ENCODE assay signal across 10 cellular contexts in the genomic region with DNA sequence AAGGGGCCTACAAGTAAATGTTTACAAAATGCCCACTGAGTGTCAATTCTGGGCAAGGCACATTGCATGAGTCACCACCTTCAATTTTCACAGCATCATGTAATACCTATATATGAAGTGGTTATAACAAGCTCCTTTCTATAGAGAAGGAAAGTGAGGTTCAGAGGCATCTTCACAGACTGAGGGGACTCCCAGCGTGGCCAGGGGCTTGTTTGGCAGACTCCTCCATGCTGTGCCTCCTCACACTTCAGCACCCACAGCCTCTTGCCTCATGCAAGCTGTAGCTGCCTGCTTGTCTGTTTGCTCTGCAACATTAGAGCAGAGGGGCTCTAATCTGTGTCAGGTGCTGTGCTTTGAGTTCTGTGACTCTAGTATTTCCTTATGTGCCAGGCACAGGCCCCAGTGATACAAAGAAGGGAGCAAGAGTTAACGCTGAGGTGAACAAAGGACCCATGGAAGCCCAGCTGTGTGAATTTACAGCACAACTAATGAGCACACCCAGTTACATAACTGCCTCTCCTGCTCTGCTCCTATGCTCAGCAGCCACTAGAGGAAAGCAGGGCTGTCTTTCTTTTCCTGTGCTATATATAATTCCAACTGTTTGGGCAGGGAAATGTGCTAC.
DNase-seq lines count a peak whose midpoint lies in the region; ATAC-seq and TF ChIP-seq lines count a peak whose summit lies in the region.
"Had no signal": no experiment of that assay in that cellular context is flagged by ENCODE, and none has a peak within 500 bp of the region (broad histone marks: within the 10 kb centered on the region; RNA-seq: fewer than 3 reads in every experiment).

No MANE protein-coding gene starts in this region.

- no peaks in the 10 kb centered on the region for H3K27me3 ChIP-seq in BLaER1 treated with 17β-estradiol and CSF1 and Interleukin-3, amounts not matched to agents 10 nM and 100 nM
- H3K27me3 ChIP-seq in gastroesophageal sphincter (no peaks in the 10 kb centered on the region), ovary (no peaks in the 10 kb centered on the region)

- TF ChIP-seq EP300 in gastroesophageal sphincter (IDR thresholded peaks at IDR 0.05) (no peak), ovary (IDR thresholded peaks at IDR 0.05) (no peak)

- peak overlapping the region in 1 of 11 experiments; percentile 11; a peak in 1 of 22 replicates for H3K27ac ChIP-seq in BLaER1 treated with 17β-estradiol and CSF1 and Interleukin-3, amounts not matched to agents 10 nM and 100 nM
- peak overlapping the region; percentile 92 to 100 (median 96) for H3K27ac ChIP-seq in gastroesophageal sphincter
- H3K27ac ChIP-seq in ovary, result peak overlapping the region in 1 of 2 donors; percentile 60

- intact Hi-C loops in ovary (cut with DNase I), result loop anchor here (5.0 to 10.0 kb wide), 3 partner anchors 72 to 92 kb away; a partner anchor contains a TSS

- DNase-seq in NCI-H69 (lab: John Stamatoyannopoulos, UW) (peak; percentile 84), ovary (peak in 2 of 5 donors; percentile 28 to 36), SK-N-DZ (ENCODE audit: low spot score) (no peak), KG1 (lab: John Stamatoyannopoulos, UW) (no peak)
- DNase-seq in activated T-cell treated with anti-CD3 and anti-CD28 coated beads, Interleukin-2, amount 50 U/mL, for 1 hour, result no peak
- DNase-seq: activated gamma-delta T cell treated with Interleukin-2 at 50 U/mL for 16 hours; stimulated activated naive B cell treated with anti-CD40 and anti-IgM and Interleukin-4, amounts not matched to agents 10 μg/mL and 1 μg/mL and 100 μg/mL, for 72 hours had no signal

- no peak for ATAC-seq in gastroesophageal sphincter
- ATAC-seq in GM21723 (IDR thresholded peaks at IDR 0.05; ENCODE audit: unreplicated experiment), result no peak
- ATAC-seq: stimulated activated naive B cell treated with anti-CD40 and anti-IgM and Interleukin-4, amounts not matched to agents 10 μg/mL and 1 μg/mL and 100 μg/mL, for 72 hours had no signal

- H3K9me3 ChIP-seq in BLaER1 treated with 17β-estradiol and CSF1 and Interleukin-3, amounts not matched to agents 10 nM and 100 nM (replicated peaks in 1 of 11), result no peaks in the 10 kb centered on the region
- H3K9me3 ChIP-seq in gastroesophageal sphincter, result no peaks in the 10 kb centered on the region
- no peaks in the 10 kb centered on the region for H3K9me3 ChIP-seq in ovary

- H3K4me3 ChIP-seq in BLaER1 treated with 17β-estradiol and CSF1 and Interleukin-3, amounts not matched to agents 10 nM and 100 nM, result no peak overlapping the region
- H3K4me3 ChIP-seq in gastroesophageal sphincter, result no peak overlapping the region
- no peak overlapping the region for H3K4me3 ChIP-seq in ovary

- H3K9ac ChIP-seq in BLaER1 treated with 17β-estradiol and CSF1 and Interleukin-3, amounts not matched to agents 10 nM and 100 nM, result peak overlapping the region in 1 of 11 experiments; percentile 1; a peak in 1 of 22 replicates

- no peak for TF ChIP-seq POLR2A in gastroesophageal sphincter (IDR thresholded peaks at IDR 0.05)
- TF ChIP-seq POLR2A in ovary (IDR thresholded peaks at IDR 0.05), result no peak

- 0 to 56% methylated on average over 2 of the region's 2 CpGs for WGBS in gastroesophageal sphincter (ENCODE audit: low coverage in 1 of 2), 2 donors
- 35 to 46% (median 38%) methylated on average over 2 of the region's 2 CpGs for WGBS in ovary, 3 donors

- TF ChIP-seq CTCF in gastroesophageal sphincter (IDR thresholded peaks at IDR 0.05), result peak; percentile 6 to 62 (median 40)
- peak in 2 of 3 donors; percentile 18 to 38 for TF ChIP-seq CTCF in ovary (IDR thresholded peaks at IDR 0.05)

- H3K36me3 ChIP-seq in BLaER1 treated with 17β-estradiol and CSF1 and Interleukin-3, amounts not matched to agents 10 nM and 100 nM, result 0 out of 22 replicates have a peak, but pooled peaks cover 0 to 4% (median 0%) of the 10 kb centered on the region in 11 experiments
- H3K36me3 ChIP-seq in gastroesophageal sphincter, result no peaks in the 10 kb centered on the region
- H3K36me3 ChIP-seq in ovary, result no peaks in the 10 kb centered on the region

- peaks cover 0 to 30% (median 0%) of the 10 kb centered on the region in 11 experiments; a peak in 5 of 22 replicates for H4K20me1 ChIP-seq in BLaER1 treated with 17β-estradiol and CSF1 and Interleukin-3, amounts not matched to agents 10 nM and 100 nM

- H3K4me2 ChIP-seq in BLaER1 treated with 17β-estradiol and CSF1 and Interleukin-3, amounts not matched to agents 10 nM and 100 nM, result peak overlapping the region in 9 of 11 experiments; percentile 34 to 61 (median 49); a peak in 16 of 22 replicates

- H3K4me1 ChIP-seq in BLaER1 treated with 17β-estradiol and CSF1 and Interleukin-3, amounts not matched to agents 10 nM and 100 nM, result peaks cover 37 to 59% (median 50%) of the 10 kb centered on the region in 10 experiments
- H3K4me1 ChIP-seq in gastroesophageal sphincter, result peaks cover 54 to 93% (median 71%) of the 10 kb centered on the region in 3 donors
- peaks cover 30% of the 10 kb centered on the region for H3K4me1 ChIP-seq in ovary (ENCODE audit: insufficient read depth)
